ENCODE assay signal across 8 cellular contexts in genomic region chr16:46972429-46972970, GRCh38. TPM values are rescaled to one million over a fixed set of nuclear protein-coding genes. Genes with fewer than 3 reads are reported as not detected.
DNase-seq lines count a peak whose midpoint lies in the region; ATAC-seq and TF ChIP-seq lines count a peak whose summit lies in the region.

No MANE protein-coding gene starts in this region.

- intact Hi-C loops in heart right ventricle (cut with DNase I) (loop anchor here in 1 of 10 donors (10.0 kb wide), 1 partner anchor 62 kb away; no protein-coding TSS in a partner anchor), Right ventricle myocardium inferior (cut with DNase I) (no loop called here)

- H3K4me2 ChIP-seq in Karpas-422 (ENCODE audit: low read depth, low read length, poor library complexity, severe bottlenecking), result peak overlapping the region; percentile 91
- peak overlapping the region; percentile 93 for H3K4me2 ChIP-seq in parathyroid adenoma (ENCODE audit: low read length)

- peaks cover 2 to 53% (median 49%) of the 10 kb centered on the region in 9 donors for H3K4me1 ChIP-seq in heart right ventricle
- peaks cover 45% of the 10 kb centered on the region for H3K4me1 ChIP-seq in Karpas-422 (ENCODE audit: low read length)
- H3K4me1 ChIP-seq in foreskin keratinocyte, result peaks cover 5% of the 10 kb centered on the region
- no peaks in the 10 kb centered on the region for H3K4me1 ChIP-seq in parathyroid adenoma

- H3K9me3 ChIP-seq in heart right ventricle (no peaks in the 10 kb centered on the region), Karpas-422 (ENCODE audit: low read length) (no peaks in the 10 kb centered on the region), parathyroid adenoma (ENCODE audit: control insufficient read depth, low read length) (no peaks in the 10 kb centered on the region)

- ATAC-seq in heart right ventricle, result no peak
- ATAC-seq in Right ventricle myocardium inferior, result no peak
- peak; percentile 31 for ATAC-seq in foreskin keratinocyte
- ATAC-seq in HG02970 (IDR thresholded peaks at IDR 0.05; ENCODE audit: low FRiP score, unreplicated experiment), result no peak

- H3K79me2 ChIP-seq in Karpas-422 (ENCODE audit: low read length) (peaks cover 63% of the 10 kb centered on the region), parathyroid adenoma (peaks cover 26% of the 10 kb centered on the region)

- H3K9ac ChIP-seq in Karpas-422 (ENCODE audit: low read length), result peak overlapping the region; percentile 95
- H3K9ac ChIP-seq in parathyroid adenoma, result peak overlapping the region; percentile 65

- WGBS in heart right ventricle, 2 donors, result 3 to 4% methylated on average over 20 of the region's 20 CpGs

- peaks cover 32% of the 10 kb centered on the region for H4K20me1 ChIP-seq in Karpas-422 (ENCODE audit: insufficient read depth, low read depth, low read length)

- H3K36me3 ChIP-seq in heart right ventricle (peaks cover 0 to 46% (median 17%) of the 10 kb centered on the region in 9 donors), Karpas-422 (ENCODE audit: insufficient read depth, low read length) (peaks cover 31% of the 10 kb centered on the region), parathyroid adenoma (ENCODE audit: control insufficient read depth, insufficient read depth, low read length) (no peaks in the 10 kb centered on the region)

- H3K27me3 ChIP-seq in heart right ventricle (no peaks in the 10 kb centered on the region), Karpas-422 (ENCODE audit: low read length) (no peaks in the 10 kb centered on the region), foreskin keratinocyte (no peaks in the 10 kb centered on the region), parathyroid adenoma (ENCODE audit: control insufficient read depth, insufficient read depth, low read length) (no peaks in the 10 kb centered on the region)

- DNase-seq in heart right ventricle (no peak), Right ventricle myocardium inferior (ENCODE audit: missing footprints) (no peak), Karpas-422 (peak; percentile 76), foreskin keratinocyte (peak in 1 of 2 donors; percentile 28)
- no peak for DNase-seq in activated CD4-positive, alpha-beta T cell treated with anti-CD3 and anti-CD28 coated beads, Interleukin-2, amount 50 U/mL, for 4 hours

- H3K4me3 ChIP-seq in heart right ventricle, result peak overlapping the region; percentile 76 to 97 (median 88)
- H3K4me3 ChIP-seq in Karpas-422 (ENCODE audit: low read length), result peak overlapping the region; percentile 97
- peak overlapping the region; percentile 80 for H3K4me3 ChIP-seq in parathyroid adenoma (ENCODE audit: low read depth, low read length)

- H2AFZ ChIP-seq in Karpas-422 (ENCODE audit: low read length), result no peak overlapping the region
- peak overlapping the region; percentile 65 for H2AFZ ChIP-seq in parathyroid adenoma

- peak overlapping the region; percentile 87 to 98 (median 97) for H3K27ac ChIP-seq in heart right ventricle
- H3K27ac ChIP-seq in Karpas-422 (ENCODE audit: low read length), result peak overlapping the region; percentile 87
- peak overlapping the region; percentile 96 for H3K27ac ChIP-seq in VCaP
- H3K27ac ChIP-seq in foreskin keratinocyte, result peak overlapping the region; percentile 10
- peak overlapping the region; percentile 96 for H3K27ac ChIP-seq in parathyroid adenoma

- H3K9me2 ChIP-seq in Karpas-422 (replicated peaks; ENCODE audit: insufficient read depth, low read length), result no peaks in the 10 kb centered on the region

- TF ChIP-seq CTCF in heart right ventricle (IDR thresholded peaks at IDR 0.05) (no peak), VCaP (conservative IDR thresholded peaks at IDR 0.05) (no peak), foreskin keratinocyte (conservative IDR thresholded peaks at IDR 0.05) (no peak), parathyroid adenoma (IDR thresholded peaks at IDR 0.05) (no peak)

RNA-seq across cellular contexts. Expression of gene DNAJA2, which starts 1.0 kb away (rescaled TPM):
- 100 to 1,000 TPM in 1 of 10 donors, 10 to 100 TPM in 9; 74.8 to 107 (median 92.3) TPM for total RNA-seq in heart right ventricle
- polyA plus RNA-seq in heart right ventricle, result 10 to 100 TPM; 47.3 to 52.6 TPM
- 86.3 TPM for total RNA-seq in Right ventricle myocardium inferior
- total RNA-seq in Karpas-422 (2014; rRNA removed; shearing (Covaris generic); ENCODE audit: low replicate concordance), result 61.7 and 81.0 TPM in 2 replicates
- 81.2 and 86.4 TPM in 2 replicates for total RNA-seq in foreskin keratinocyte
- polyA plus RNA-seq in foreskin keratinocyte, result 38.7 and 47.0 TPM in 2 replicates

Comparison
In these comparisons a context has a peak if more than half of its experiments do, and no peak if none do; other contexts are left out.
1. H3K27ac ChIP-seq: peak in every context shown above with its lines; median percentile 97 in heart right ventricle; 96 in VCaP; 96 in parathyroid adenoma; 87 in Karpas-422; 10 in foreskin keratinocyte.